12 cellular contexts compared by ENCODE assay signal in the genomic region with DNA sequence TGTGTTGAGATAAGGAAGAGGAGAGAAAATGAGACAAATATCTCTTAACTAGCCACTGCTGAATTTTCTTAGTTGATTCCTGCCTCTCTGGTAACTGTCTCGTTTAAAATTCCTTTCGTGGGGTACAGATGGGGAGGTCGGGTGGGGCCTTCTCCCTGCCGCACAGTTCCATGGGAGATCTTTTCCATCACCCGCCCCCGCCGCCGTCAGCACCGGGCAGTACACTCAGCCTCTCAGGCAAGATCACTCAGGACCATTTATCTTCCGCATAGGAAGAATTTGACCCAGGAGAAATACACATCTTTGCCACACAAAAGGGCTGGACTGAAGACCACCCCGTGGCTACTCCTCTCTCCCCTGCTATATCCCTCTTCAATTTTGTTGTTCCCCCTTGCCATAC. TPM values are rescaled to one million over a fixed set of nuclear protein-coding genes. Genes with fewer than 3 reads are reported as not detected.
DNase-seq lines count a peak whose midpoint lies in the region; ATAC-seq and TF ChIP-seq lines count a peak whose summit lies in the region.
"Had no signal": no experiment of that assay in that cellular context is flagged by ENCODE, and none has a peak within 500 bp of the region (broad histone marks: within the 10 kb centered on the region; RNA-seq: fewer than 3 reads in every experiment).

No MANE protein-coding gene starts in this region.

- peaks cover 3% of the 10 kb centered on the region for H3K36me3 Mint-ChIP-seq in activated naive CD4-positive, alpha-beta T cell treated with anti-CD3 and anti-CD28 coated beads, Interleukin-2, amount 50 U/mL, for 24 hours
- H3K36me3 Mint-ChIP-seq in glutamatergic neuron (ENCODE audit: unreplicated experiment), result peaks cover 7% of the 10 kb centered on the region

- ATAC-seq in stimulated activated naive CD8-positive, alpha-beta T cell treated with anti-CD3 and anti-CD28 coated beads, Interleukin-15, amount 100 ng/mL, for 72 hours, result no peak
- no peak for ATAC-seq in GM21381 (IDR thresholded peaks at IDR 0.05; ENCODE audit: unreplicated experiment)
- ATAC-seq in HG03025 (IDR thresholded peaks at IDR 0.05; ENCODE audit: low FRiP score, unreplicated experiment), result no peak
- ATAC-seq: HCT116 had no signal

- H3K27ac Mint-ChIP-seq in activated naive CD4-positive, alpha-beta T cell treated with anti-CD3 and anti-CD28 coated beads, Interleukin-2, amount 50 U/mL, for 24 hours, result no peak overlapping the region
- peak overlapping the region; percentile 82 for H3K27ac Mint-ChIP-seq in glutamatergic neuron (ENCODE audit: unreplicated experiment)
- H3K27ac Mint-ChIP-seq in stimulated activated naive CD8-positive, alpha-beta T cell treated with anti-CD3 and anti-CD28 coated beads, Interleukin-15, amount 100 ng/mL, for 72 hours, result no peak overlapping the region

- no peaks in the 10 kb centered on the region for H3K9me3 Mint-ChIP-seq in activated naive CD4-positive, alpha-beta T cell treated with anti-CD3 and anti-CD28 coated beads, Interleukin-2, amount 50 U/mL, for 24 hours
- peaks cover 7% of the 10 kb centered on the region for H3K9me3 Mint-ChIP-seq in glutamatergic neuron (ENCODE audit: unreplicated experiment)
- H3K9me3 Mint-ChIP-seq in stimulated activated naive CD8-positive, alpha-beta T cell treated with anti-CD3 and anti-CD28 coated beads, Interleukin-15, amount 100 ng/mL, for 72 hours, result peaks cover 0 to 8% of the 10 kb centered on the region in 2 donors

- DNase-seq in activated naive CD4-positive, alpha-beta T cell treated with Interleukin-2 at 50 U/mL for 16 hours, result no peak
- no peak for DNase-seq in glutamatergic neuron
- DNase-seq in stimulated activated naive CD8-positive, alpha-beta T cell treated with anti-CD3 and anti-CD28 coated beads, Interleukin-15, amount 100 ng/mL, for 72 hours, result no peak
- no peak for DNase-seq in germinal center (ENCODE audit: low spot score)
- DNase-seq: cortex of kidney, GF-D8, NCI-H345 had no signal

- peak overlapping the region; percentile 99 for H3K27ac ChIP-seq in VCaP

- H3K27me3 Mint-ChIP-seq in activated naive CD4-positive, alpha-beta T cell treated with anti-CD3 and anti-CD28 coated beads, Interleukin-2, amount 50 U/mL, for 24 hours, result no peaks in the 10 kb centered on the region
- H3K27me3 Mint-ChIP-seq in glutamatergic neuron (ENCODE audit: unreplicated experiment), result peaks cover 13% of the 10 kb centered on the region
- H3K27me3 Mint-ChIP-seq in stimulated activated naive CD8-positive, alpha-beta T cell treated with anti-CD3 and anti-CD28 coated beads, Interleukin-15, amount 100 ng/mL, for 72 hours, result no peaks in the 10 kb centered on the region

- H3K4me3 Mint-ChIP-seq in activated naive CD4-positive, alpha-beta T cell treated with anti-CD3 and anti-CD28 coated beads, Interleukin-2, amount 50 U/mL, for 24 hours, result peak overlapping the region; percentile 58
- peak overlapping the region; percentile 97 for H3K4me3 Mint-ChIP-seq in glutamatergic neuron (ENCODE audit: unreplicated experiment)
- peak overlapping the region; percentile 36 to 97 for H3K4me3 Mint-ChIP-seq in stimulated activated naive CD8-positive, alpha-beta T cell treated with anti-CD3 and anti-CD28 coated beads, Interleukin-15, amount 100 ng/mL, for 72 hours

- no peak for TF ChIP-seq CTCF in VCaP (conservative IDR thresholded peaks at IDR 0.05)
- TF ChIP-seq CTCF in glutamatergic neuron (IDR thresholded peaks at IDR 0.05; ENCODE audit: partially characterized antibody, unreplicated experiment), result no peak

- H3K4me1 Mint-ChIP-seq in activated naive CD4-positive, alpha-beta T cell treated with anti-CD3 and anti-CD28 coated beads, Interleukin-2, amount 50 U/mL, for 24 hours, result peaks cover 26% of the 10 kb centered on the region
- peaks cover 22% of the 10 kb centered on the region for H3K4me1 Mint-ChIP-seq in glutamatergic neuron (ENCODE audit: low read depth, unreplicated experiment)
- peaks cover 46% of the 10 kb centered on the region for H3K4me1 Mint-ChIP-seq in stimulated activated naive CD8-positive, alpha-beta T cell treated with anti-CD3 and anti-CD28 coated beads, Interleukin-15, amount 100 ng/mL, for 72 hours

RNA-seq across cellular contexts. Expression of a gene that starts 2.3 kb away (rescaled TPM):
- 60.3 TPM for total RNA-seq in glutamatergic neuron (ENCODE audit: unreplicated experiment)
